ENCODE assay signal across 7 cellular contexts in the genomic region with DNA sequence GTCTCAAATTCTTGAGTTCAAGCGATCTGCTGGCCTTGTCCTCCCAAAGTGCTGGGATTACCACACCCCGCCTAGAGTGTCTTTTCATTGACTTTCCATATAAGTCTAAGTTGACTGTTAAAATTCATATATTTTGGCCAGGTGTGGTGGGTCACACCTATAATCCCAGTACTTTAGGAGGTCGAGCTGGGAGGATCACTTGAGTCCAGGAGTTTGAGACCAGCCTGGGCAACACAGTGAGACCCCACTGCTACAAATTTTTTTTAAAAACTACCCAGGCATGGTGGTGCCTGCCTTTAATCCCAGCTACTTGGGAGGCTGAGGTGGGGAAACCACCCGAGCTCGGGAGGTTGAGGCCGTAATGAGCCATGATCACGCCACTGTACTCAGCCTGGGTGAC.
"Had no signal": no experiment of that assay in that cellular context is flagged by ENCODE, and none has a peak within 500 bp of the region (broad histone marks: within the 10 kb centered on the region; RNA-seq: fewer than 3 reads in every experiment).

No MANE protein-coding gene starts in this region.

- FAIRE-seq: HTR-8/SVneo had no signal

- H3K27ac Mint-ChIP-seq: IgD-negative memory B cell had no signal

- H3K9ac ChIP-seq: KMS-11 had no signal

- DNase-seq: IMR-90, KBM-7, KG1 had no signal

- H3K9me3 Mint-ChIP-seq: IgD-negative memory B cell had no signal

- H3K4me2 ChIP-seq: KMS-11 had no signal

- H3K27ac ChIP-seq: HL-60, KMS-11 had no signal
